8 cellular contexts compared by ENCODE assay signal in genomic region chr19:53333071-53333465, GRCh38. TPM values are rescaled to one million over a fixed set of nuclear protein-coding genes. Genes with fewer than 3 reads are reported as not detected.
A peak's percentile ranks its signal among the peaks of the same experiment; 100 is the strongest.
DNase-seq lines count a peak whose midpoint lies in the region; ATAC-seq and TF ChIP-seq lines count a peak whose summit lies in the region.

No MANE protein-coding gene starts in this region.

- ATAC-seq in GM19463 (IDR thresholded peaks at IDR 0.05; ENCODE audit: unreplicated experiment) (peak; percentile 13), Panc1 (peak; percentile 68)

- POLR2A ChIA-PET in Panc1 (lab: Charles Lee) = interaction anchor here (0.6 to 0.7 kb wide), 2 partner anchors 59 to 112 kb away, joined by 3 to 8 read pairs; no protein-coding TSS in a partner anchor

- intact Hi-C loops in Panc1 (cut with micrococcal nuclease; ENCODE audit: unreplicated experiment) (no loop called here), ascending aorta (cut with DNase I) (loop anchor here (1.0 to 5.0 kb wide), 5 partner anchors 32 to 1129 kb away; partner anchors contain the start of genes LENG9, ZNF525 and ZNF813)

- H3K4me3 ChIP-seq in Panc1 (ENCODE audit: low read depth in 2 of 2, low read length in 2 of 2) = peak overlapping the region; percentile 86 to 100
- peak overlapping the region; percentile 66 to 73 for H3K4me3 ChIP-seq in ascending aorta
- peak overlapping the region; percentile 35 for H3K4me3 ChIP-seq in iPS-11a (ENCODE audit: low read depth, low read length)
- H3K4me3 ChIP-seq in skin epidermis = peak overlapping the region; percentile 49 to 84 (median 75)

- no peaks in the 10 kb centered on the region for H3K27me3 ChIP-seq in Panc1 (ENCODE audit: control insufficient read depth, insufficient read depth, low read length)
- H3K27me3 ChIP-seq in ascending aorta = no peaks in the 10 kb centered on the region

- CTCF ChIA-PET in Panc1 (lab: Charles Lee) = no interaction called here

- H3K27ac ChIP-seq in 22Rv1 (peak overlapping the region; percentile 54), Panc1 (ENCODE audit: low read length) (peak overlapping the region; percentile 60), ascending aorta (peak overlapping the region; percentile 77 to 82), skin epidermis (peak overlapping the region in 15 of 21 experiments; percentile 8 to 80 (median 64))

- no peaks in the 10 kb centered on the region for H3K36me3 ChIP-seq in Panc1 (ENCODE audit: control insufficient read depth, insufficient read depth, low read length)
- peaks cover 5 to 9% of the 10 kb centered on the region in 2 donors for H3K36me3 ChIP-seq in ascending aorta

- H3K9me3 ChIP-seq in Panc1 (ENCODE audit: control insufficient read depth, insufficient read depth, low read depth, low read length) = peaks cover 20% of the 10 kb centered on the region; the same call in 1 of the 2 replicates
- peaks cover 0 to 8% of the 10 kb centered on the region in 2 donors for H3K9me3 ChIP-seq in ascending aorta

- in situ Hi-C loops in Panc1 (cut with HindIII; ENCODE audit: low pct_unique_long_range_greater_than_20kb, low sequenced_read_pairs) (no loop called here), GM13976 (cut with MboI; ENCODE audit: low sequenced_read_pairs, unreplicated experiment) (no loop called here)

- no peak for DNase-seq in Panc1 (ENCODE audit: low read depth, low spot score)
- DNase-seq in ascending aorta (ENCODE audit: low spot score in 2 of 2) = peak in 1 of 2 donors; percentile 81
- no peak for DNase-seq in ureter (ENCODE audit: low spot score)
- DNase-seq in GM13976 (ENCODE audit: low spot score) = no peak

- H3K4me1 ChIP-seq in Panc1 (ENCODE audit: control insufficient read depth, insufficient read depth, low read length) (no peaks in the 10 kb centered on the region), ascending aorta (peaks cover 0 to 4% of the 10 kb centered on the region in 2 donors)

- TF ChIP-seq CTCF in 22Rv1 (IDR thresholded peaks at IDR 0.05) = no peak
- no peak for TF ChIP-seq CTCF in Panc1 (IDR thresholded peaks at IDR 0.05)
- TF ChIP-seq CTCF in ascending aorta (IDR thresholded peaks at IDR 0.05) = no peak
- TF ChIP-seq CTCF in GM13976 (IDR thresholded peaks at IDR 0.05; ENCODE audit: borderline replicate concordance, control extremely low read depth, extremely low read depth, insufficient read depth, missing control alignments) = no peak

- BruUV-seq in Panc1 (replicated peaks; lab: Mats Ljungman, UMichigan) = no TSS peak

RNA-seq across cellular contexts. Expression of gene ZNF845, which starts 0.5 kb away (rescaled TPM):
- total RNA-seq in Panc1 (2021; ENCODE audit: unreplicated experiment) (12.3 TPM), ascending aorta (3.1 TPM), ureter (9.2 TPM)
- polyA plus RNA-seq in Panc1 (2012; ENCODE audit: insufficient read length) = 3.5 TPM

RNA-seq across cellular contexts. Expression of gene ZNF525, which starts 32.4 kb away (rescaled TPM):
- 23.4 TPM for total RNA-seq in Panc1 (2021; ENCODE audit: unreplicated experiment)
- 7.2 TPM for polyA plus RNA-seq in Panc1 (2012; ENCODE audit: insufficient read length)
- 3.0 TPM for total RNA-seq in ascending aorta
- 28.2 TPM for total RNA-seq in ureter

Comparison
In these comparisons a context has a peak if more than half of its experiments do, and no peak if none do; other contexts are left out.
1. H3K4me3 ChIP-seq: peak in every context shown above with its lines; median percentile 93 in Panc1; 75 in skin epidermis; 70 in ascending aorta; 35 in iPS-11a.